In the genomic region with DNA sequence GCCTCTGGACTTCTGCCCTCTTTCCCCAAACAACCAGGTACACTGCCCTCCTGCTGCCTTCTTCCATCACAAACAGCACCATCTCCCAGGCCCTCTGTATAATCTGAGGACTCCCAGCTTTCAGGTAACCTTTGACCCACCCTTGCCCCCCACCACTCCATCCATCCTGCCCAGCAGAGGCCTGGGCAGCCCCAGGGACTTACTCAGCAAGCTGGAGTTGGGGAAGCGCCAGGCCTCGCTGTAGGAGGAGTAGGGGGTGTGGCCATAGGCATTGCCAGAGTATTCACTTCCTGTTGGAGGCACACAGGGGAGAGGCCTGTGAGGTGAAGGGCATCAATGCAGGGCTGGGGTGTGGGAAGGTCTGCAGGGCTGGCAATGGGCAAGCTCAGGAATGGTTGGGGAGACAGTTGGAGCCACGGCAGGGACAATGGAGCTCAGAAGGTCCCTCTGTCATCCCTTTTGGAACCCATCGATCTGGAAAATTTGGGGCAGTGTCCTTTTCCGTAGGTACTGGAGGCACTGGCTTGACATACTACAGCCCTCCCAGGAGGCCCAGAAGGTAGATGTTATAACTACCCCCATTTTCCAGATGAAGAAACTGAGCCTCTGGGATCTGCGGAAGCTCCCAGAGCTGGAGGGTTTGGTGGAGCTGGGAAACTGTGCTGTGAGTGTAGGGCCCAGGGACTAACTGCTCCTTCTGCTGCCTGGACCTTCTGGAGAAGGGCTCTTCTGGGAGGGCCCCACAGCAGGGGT, we compare ENCODE assay signal across 9 cellular contexts. TPM values are rescaled to one million over a fixed set of nuclear protein-coding genes. Genes with fewer than 3 reads are reported as not detected.
DNase-seq lines count a peak whose midpoint lies in the region; ATAC-seq and TF ChIP-seq lines count a peak whose summit lies in the region.
"Had no signal": no experiment of that assay in that cellular context is flagged by ENCODE, and none has a peak within 500 bp of the region (broad histone marks: within the 10 kb centered on the region; RNA-seq: fewer than 3 reads in every experiment).

No MANE protein-coding gene starts in this region.

- peaks cover 10 to 37% (median 12%) of the 10 kb centered on the region in 3 donors for H3K4me1 ChIP-seq in esophagus squamous epithelium

- no peaks in the 10 kb centered on the region for H3K36me3 ChIP-seq in esophagus squamous epithelium

- H3K9me3 ChIP-seq in esophagus squamous epithelium = no peaks in the 10 kb centered on the region

- H3K27me3 ChIP-seq in esophagus squamous epithelium = no peaks in the 10 kb centered on the region

- no peak overlapping the region for H3K4me3 ChIP-seq in esophagus squamous epithelium

- TF ChIP-seq CTCF in esophagus squamous epithelium (IDR thresholded peaks at IDR 0.05) = no peak
- TF ChIP-seq CTCF in omental fat pad (IDR thresholded peaks at IDR 0.05) = no peak

- TF ChIP-seq POLR2A in esophagus squamous epithelium (IDR thresholded peaks at IDR 0.05) = no peak

- intact Hi-C loops in esophagus squamous epithelium (cut with DNase I) = no loop called here

- DNase-seq in H4 (ENCODE audit: low spot score) = peak; percentile 72
- DNase-seq in NOMO-1 treated with dmso at 0.1 percent for 144 hours (lab: John Stamatoyannopoulos, UW; ENCODE audit: unreplicated experiment) = peak; percentile 49
- DNase-seq in esophagus squamous epithelium (lab: John Stamatoyannopoulos, UW) = no peak
- DNase-seq in omental fat pad (ENCODE audit: low spot score) = no peak
- no peak for DNase-seq in activated naive CD4-positive, alpha-beta T cell treated with Interleukin-2 at 50 U/mL for 16 hours
- DNase-seq: activated CD8-positive, alpha-beta memory T cell treated with anti-CD3 and anti-CD28 coated beads, Interleukin-2, amount 50 U/mL, for 48 hours had no signal

- ATAC-seq in omental fat pad (ENCODE audit: low FRiP score) (peak; percentile 64), HG03354 (IDR thresholded peaks at IDR 0.05; ENCODE audit: poor library complexity, severe bottlenecking, unreplicated experiment) (no peak), GM21786 (IDR thresholded peaks at IDR 0.05; ENCODE audit: unreplicated experiment) (no peak), HG02642 (IDR thresholded peaks at IDR 0.05; ENCODE audit: poor library complexity, unreplicated experiment) (no peak)

- H3K27ac ChIP-seq in esophagus squamous epithelium = peak overlapping the region; percentile 4 to 49 (median 33)

- 86 to 89% methylated on average over 3 of the region's 6 CpGs for WGBS in esophagus squamous epithelium, 2 donors

RNA-seq across cellular contexts. Expression of gene PSD4, which starts 46.3 kb away (rescaled TPM):
- total RNA-seq in H4 (2014; rRNA removed; shearing (Covaris generic)) = 1.4 and 1.5 TPM in 2 replicates
- total RNA-seq in esophagus squamous epithelium (10 to 100 TPM; 25.1 to 62.5 (median 50.2) TPM), omental fat pad (10 to 100 TPM in 3 of 4 donors, 1 to 10 TPM in 1; 6.3 to 27.6 (median 13.1) TPM)

RNA-seq across cellular contexts. Expression of gene PAX8, which starts 58.7 kb away (rescaled TPM):
- 0.08 TPM in 1 of 2 replicates, not detected in the other for total RNA-seq in H4 (2014; rRNA removed; shearing (Covaris generic))
- 1 to 10 TPM in 3 of 4 donors, under 1 TPM in 1; 0.32 to 7.6 (median 2.7) TPM for total RNA-seq in esophagus squamous epithelium
- 1 to 10 TPM; 2.8 to 9.4 (median 5.8) TPM for total RNA-seq in omental fat pad

Comparison
In these comparisons a context has a peak if more than half of its experiments do, and no peak if none do; other contexts are left out.
1. DNase-seq: peak in H4 (single experiment) and NOMO-1 treated with dmso at 0.1 percent for 144 hours (single experiment); none in esophagus squamous epithelium (single experiment), omental fat pad (single experiment) and activated naive CD4-positive, alpha-beta T cell treated with Interleukin-2 at 50 U/mL for 16 hours (single experiment).